In genomic region chr6:157532963-157533362, GRCh38 we compare ENCODE assay signal across 1 cellular context.
TF ChIP-seq lines count a peak whose summit lies in the region.

No MANE protein-coding gene starts in this region.

TF ChIP-seq in HepG2, 621 proteins besides CTCF, POLR2A, EP300 and RAD21 (continued from another document):
- TF ChIP-seq, protein P1, sequence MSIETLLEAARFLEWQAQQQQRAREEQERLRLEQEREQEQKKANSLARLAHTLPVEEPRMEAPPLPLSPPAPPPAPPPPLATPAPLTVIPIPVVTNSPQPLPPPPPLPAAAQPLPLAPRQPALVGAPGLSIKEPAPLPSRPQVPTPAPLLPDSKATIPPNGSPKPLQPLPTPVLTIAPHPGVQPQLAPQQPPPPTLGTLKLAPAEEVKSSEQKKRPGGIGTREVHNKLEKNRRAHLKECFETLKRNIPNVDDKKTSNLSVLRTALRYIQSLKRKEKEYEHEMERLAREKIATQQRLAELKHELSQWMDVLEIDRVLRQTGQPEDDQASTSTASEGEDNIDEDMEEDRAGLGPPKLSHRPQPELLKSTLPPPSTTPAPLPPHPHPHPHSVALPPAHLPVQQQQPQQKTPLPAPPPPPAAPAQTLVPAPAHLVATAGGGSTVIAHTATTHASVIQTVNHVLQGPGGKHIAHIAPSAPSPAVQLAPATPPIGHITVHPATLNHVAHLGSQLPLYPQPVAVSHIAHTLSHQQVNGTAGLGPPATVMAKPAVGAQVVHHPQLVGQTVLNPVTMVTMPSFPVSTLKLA (IDR thresholded peaks at IDR 0.05): no peak
- TF ChIP-seq SOX6 (IDR thresholded peaks at IDR 0.05): no peak
- TF ChIP-seq SOX6 (CRISPR knock-in tag; IDR thresholded peaks at IDR 0.05): 0 out of 2 replicates have a peak, but pooled peaks have one; percentile 28
- TF ChIP-seq ELF3 (CRISPR knock-in tag; IDR thresholded peaks at IDR 0.05): peak; percentile 25; the same call in 1 of the 2 replicates
- peak; percentile 61 for TF ChIP-seq CEBPG (CRISPR knock-in tag; IDR thresholded peaks at IDR 0.05)
- 0 out of 2 replicates have a peak, but pooled peaks have one; percentile 28 for TF ChIP-seq ZBTB34 (CRISPR knock-in tag; IDR thresholded peaks at IDR 0.05)
- TF ChIP-seq GATAD2A (CRISPR knock-in tag; IDR thresholded peaks at IDR 0.05): peak; percentile 26; the same call in 1 of the 2 replicates
- TF ChIP-seq, protein P2, sequence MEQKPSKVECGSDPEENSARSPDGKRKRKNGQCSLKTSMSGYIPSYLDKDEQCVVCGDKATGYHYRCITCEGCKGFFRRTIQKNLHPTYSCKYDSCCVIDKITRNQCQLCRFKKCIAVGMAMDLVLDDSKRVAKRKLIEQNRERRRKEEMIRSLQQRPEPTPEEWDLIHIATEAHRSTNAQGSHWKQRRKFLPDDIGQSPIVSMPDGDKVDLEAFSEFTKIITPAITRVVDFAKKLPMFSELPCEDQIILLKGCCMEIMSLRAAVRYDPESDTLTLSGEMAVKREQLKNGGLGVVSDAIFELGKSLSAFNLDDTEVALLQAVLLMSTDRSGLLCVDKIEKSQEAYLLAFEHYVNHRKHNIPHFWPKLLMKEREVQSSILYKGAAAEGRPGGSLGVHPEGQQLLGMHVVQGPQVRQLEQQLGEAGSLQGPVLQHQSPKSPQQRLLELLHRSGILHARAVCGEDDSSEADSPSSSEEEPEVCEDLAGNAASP (CRISPR knock-in tag; IDR thresholded peaks at IDR 0.05; ENCODE audit: borderline replicate concordance): peak; percentile 10; the same call in 1 of the 2 replicates
- TF ChIP-seq, protein P3, sequence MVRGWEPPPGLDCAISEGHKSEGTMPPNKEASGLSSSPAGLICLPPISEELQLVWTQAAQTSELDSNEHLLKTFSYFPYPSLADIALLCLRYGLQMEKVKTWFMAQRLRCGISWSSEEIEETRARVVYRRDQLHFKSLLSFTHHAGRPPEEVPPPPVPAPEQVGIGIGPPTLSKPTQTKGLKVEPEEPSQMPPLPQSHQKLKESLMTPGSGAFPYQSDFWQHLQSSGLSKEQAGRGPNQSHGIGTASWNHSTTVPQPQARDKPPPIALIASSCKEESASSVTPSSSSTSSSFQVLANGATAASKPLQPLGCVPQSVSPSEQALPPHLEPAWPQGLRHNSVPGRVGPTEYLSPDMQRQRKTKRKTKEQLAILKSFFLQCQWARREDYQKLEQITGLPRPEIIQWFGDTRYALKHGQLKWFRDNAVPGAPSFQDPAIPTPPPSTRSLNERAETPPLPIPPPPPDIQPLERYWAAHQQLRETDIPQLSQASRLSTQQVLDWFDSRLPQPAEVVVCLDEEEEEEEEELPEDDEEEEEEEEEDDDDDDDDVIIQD (CRISPR knock-in tag; IDR thresholded peaks at IDR 0.05; ENCODE audit: low read depth): 0 out of 2 replicates have a peak, but pooled peaks have one; percentile 47
- TF ChIP-seq RXRB (CRISPR knock-in tag; IDR thresholded peaks at IDR 0.05; ENCODE audit: borderline replicate concordance): peak; percentile 46; the same call in 1 of the 2 replicates
- TF ChIP-seq ZNF644 (CRISPR knock-in tag; IDR thresholded peaks at IDR 0.05; ENCODE audit: low read depth): peak; percentile 17; the same call in 1 of the 2 replicates
- no peak for TF ChIP-seq SOX13 (IDR thresholded peaks at IDR 0.05)
- TF ChIP-seq SOX13 (CRISPR knock-in tag; conservative IDR thresholded peaks at IDR 0.05 in 1 of 2, IDR thresholded peaks at IDR 0.05 in 1 of 2): peak in 1 of 2 experiments; percentile 69; a peak in 1 of 4 replicates
- TF ChIP-seq KLF16 (CRISPR knock-in tag; IDR thresholded peaks at IDR 0.05): 0 out of 4 replicates have a peak, but pooled peaks of 1 of the 2 experiments have one; percentile 6
- TF ChIP-seq CHD4 (IDR thresholded peaks at IDR 0.05; ENCODE audit: borderline replicate concordance, low read length): no peak
- peak; percentile 82 for TF ChIP-seq BCL6 (CRISPR knock-in tag; IDR thresholded peaks at IDR 0.05)
- TF ChIP-seq TFDP1 (CRISPR knock-in tag; IDR thresholded peaks at IDR 0.05; ENCODE audit: borderline replicate concordance): peak; percentile 3; the same call in 1 of the 2 replicates
- TF ChIP-seq ZNF563 (CRISPR knock-in tag; IDR thresholded peaks at IDR 0.05): no peak
- TF ChIP-seq CAMTA2 (CRISPR knock-in tag; IDR thresholded peaks at IDR 0.05; ENCODE audit: borderline replicate concordance): no peak
- TF ChIP-seq NCOR1 (IDR thresholded peaks at IDR 0.05; ENCODE audit: borderline replicate concordance, low read length): peak; percentile 69; the same call in 1 of the 2 replicates
- peak; percentile 67; the same call in 1 of the 2 replicates for TF ChIP-seq RARA (CRISPR knock-in tag; IDR thresholded peaks at IDR 0.05)
- TF ChIP-seq, protein P4, sequence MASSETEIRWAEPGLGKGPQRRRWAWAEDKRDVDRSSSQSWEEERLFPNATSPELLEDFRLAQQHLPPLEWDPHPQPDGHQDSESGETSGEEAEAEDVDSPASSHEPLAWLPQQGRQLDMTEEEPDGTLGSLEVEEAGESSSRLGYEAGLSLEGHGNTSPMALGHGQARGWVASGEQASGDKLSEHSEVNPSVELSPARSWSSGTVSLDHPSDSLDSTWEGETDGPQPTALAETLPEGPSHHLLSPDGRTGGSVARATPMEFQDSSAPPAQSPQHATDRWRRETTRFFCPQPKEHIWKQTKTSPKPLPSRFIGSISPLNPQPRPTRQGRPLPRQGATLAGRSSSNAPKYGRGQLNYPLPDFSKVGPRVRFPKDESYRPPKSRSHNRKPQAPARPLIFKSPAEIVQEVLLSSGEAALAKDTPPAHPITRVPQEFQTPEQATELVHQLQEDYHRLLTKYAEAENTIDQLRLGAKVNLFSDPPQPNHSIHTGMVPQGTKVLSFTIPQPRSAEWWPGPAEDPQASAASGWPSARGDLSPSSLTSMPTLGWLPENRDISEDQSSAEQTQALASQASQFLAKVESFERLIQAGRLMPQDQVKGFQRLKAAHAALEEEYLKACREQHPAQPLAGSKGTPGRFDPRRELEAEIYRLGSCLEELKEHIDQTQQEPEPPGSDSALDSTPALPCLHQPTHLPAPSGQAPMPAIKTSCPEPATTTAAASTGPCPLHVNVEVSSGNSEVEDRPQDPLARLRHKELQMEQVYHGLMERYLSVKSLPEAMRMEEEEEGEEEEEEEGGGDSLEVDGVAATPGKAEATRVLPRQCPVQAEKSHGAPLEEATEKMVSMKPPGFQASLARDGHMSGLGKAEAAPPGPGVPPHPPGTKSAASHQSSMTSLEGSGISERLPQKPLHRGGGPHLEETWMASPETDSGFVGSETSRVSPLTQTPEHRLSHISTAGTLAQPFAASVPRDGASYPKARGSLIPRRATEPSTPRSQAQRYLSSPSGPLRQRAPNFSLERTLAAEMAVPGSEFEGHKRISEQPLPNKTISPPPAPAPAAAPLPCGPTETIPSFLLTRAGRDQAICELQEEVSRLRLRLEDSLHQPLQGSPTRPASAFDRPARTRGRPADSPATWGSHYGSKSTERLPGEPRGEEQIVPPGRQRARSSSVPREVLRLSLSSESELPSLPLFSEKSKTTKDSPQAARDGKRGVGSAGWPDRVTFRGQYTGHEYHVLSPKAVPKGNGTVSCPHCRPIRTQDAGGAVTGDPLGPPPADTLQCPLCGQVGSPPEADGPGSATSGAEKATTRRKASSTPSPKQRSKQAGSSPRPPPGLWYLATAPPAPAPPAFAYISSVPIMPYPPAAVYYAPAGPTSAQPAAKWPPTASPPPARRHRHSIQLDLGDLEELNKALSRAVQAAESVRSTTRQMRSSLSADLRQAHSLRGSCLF (CRISPR knock-in tag; IDR thresholded peaks at IDR 0.05; ENCODE audit: borderline replicate concordance): no peak
- TF ChIP-seq, protein P5, sequence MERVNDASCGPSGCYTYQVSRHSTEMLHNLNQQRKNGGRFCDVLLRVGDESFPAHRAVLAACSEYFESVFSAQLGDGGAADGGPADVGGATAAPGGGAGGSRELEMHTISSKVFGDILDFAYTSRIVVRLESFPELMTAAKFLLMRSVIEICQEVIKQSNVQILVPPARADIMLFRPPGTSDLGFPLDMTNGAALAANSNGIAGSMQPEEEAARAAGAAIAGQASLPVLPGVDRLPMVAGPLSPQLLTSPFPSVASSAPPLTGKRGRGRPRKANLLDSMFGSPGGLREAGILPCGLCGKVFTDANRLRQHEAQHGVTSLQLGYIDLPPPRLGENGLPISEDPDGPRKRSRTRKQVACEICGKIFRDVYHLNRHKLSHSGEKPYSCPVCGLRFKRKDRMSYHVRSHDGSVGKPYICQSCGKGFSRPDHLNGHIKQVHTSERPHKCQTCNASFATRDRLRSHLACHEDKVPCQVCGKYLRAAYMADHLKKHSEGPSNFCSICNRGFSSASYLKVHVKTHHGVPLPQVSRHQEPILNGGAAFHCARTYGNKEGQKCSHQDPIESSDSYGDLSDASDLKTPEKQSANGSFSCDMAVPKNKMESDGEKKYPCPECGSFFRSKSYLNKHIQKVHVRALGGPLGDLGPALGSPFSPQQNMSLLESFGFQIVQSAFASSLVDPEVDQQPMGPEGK (CRISPR knock-in tag; IDR thresholded peaks at IDR 0.05): 0 out of 2 replicates have a peak, but pooled peaks have one; percentile 11
- no peak for TF ChIP-seq ZNF720 (CRISPR knock-in tag; IDR thresholded peaks at IDR 0.05)
- 0 out of 2 replicates have a peak, but pooled peaks have one; percentile 29 for TF ChIP-seq ZNF543 (CRISPR knock-in tag; IDR thresholded peaks at IDR 0.05)
- TF ChIP-seq PAXIP1 (CRISPR knock-in tag; conservative IDR thresholded peaks at IDR 0.05): peak; percentile 39
- TF ChIP-seq ZNF572 (CRISPR knock-in tag; IDR thresholded peaks at IDR 0.05): no peak
- 0 out of 2 replicates have a peak, but pooled peaks have one; percentile 26 for TF ChIP-seq ZNF12 (CRISPR knock-in tag; IDR thresholded peaks at IDR 0.05)
- TF ChIP-seq ZNF432 (CRISPR knock-in tag; IDR thresholded peaks at IDR 0.05; ENCODE audit: borderline replicate concordance): no peak
- peak; percentile 5; the same call in 1 of the 2 replicates for TF ChIP-seq FOXA3 (CRISPR knock-in tag; IDR thresholded peaks at IDR 0.05)
- TF ChIP-seq CREM (IDR thresholded peaks at IDR 0.05): peak; percentile 15; the same call in 1 of the 2 replicates
- TF ChIP-seq CREM (CRISPR knock-in tag; IDR thresholded peaks at IDR 0.05): no peak
- TF ChIP-seq ZNF362 (CRISPR knock-in tag; IDR thresholded peaks at IDR 0.05; ENCODE audit: borderline replicate concordance): 0 out of 2 replicates have a peak, but pooled peaks have one; percentile 11
- TF ChIP-seq SIX4 (CRISPR knock-in tag; IDR thresholded peaks at IDR 0.05): no peak
- peak; percentile 15 to 29; a peak in 1 of 4 replicates for TF ChIP-seq HMGXB4 (CRISPR knock-in tag; IDR thresholded peaks at IDR 0.05; ENCODE audit: borderline replicate concordance in 1 of 2, low read depth in 1 of 2)
TF ChIP-seq in HepG2: peak in this region for 26.
